Comparison of ENCODE assay signal across 1 cellular context in genomic region chrX:130174937-130175336, GRCh38.
TF ChIP-seq lines count a peak whose summit lies in the region.

No MANE protein-coding gene starts in this region.

TF ChIP-seq in K562, 482 proteins besides CTCF, POLR2A, EP300 and RAD21 (continues in another document):
- TF ChIP-seq SMARCA5 (IDR thresholded peaks at IDR 0.05) (peak; percentile 81; the same call in 1 of the 2 replicates), HIVEP1 (CRISPR knock-in tag; IDR thresholded peaks at IDR 0.05) (no peak), ZNF778 (CRISPR knock-in tag; IDR thresholded peaks at IDR 0.05) (no peak), CREB1 (IDR thresholded peaks at IDR 0.05) (no peak), CREB1 (CRISPR knock-in tag; IDR thresholded peaks at IDR 0.05) (no peak), TAF1 (IDR thresholded peaks at IDR 0.05; ENCODE audit: control insufficient read depth, extremely low read depth, insufficient read depth, low read length, severe bottlenecking) (no peak), BCOR (IDR thresholded peaks at IDR 0.05) (peak; percentile 80; the same call in 1 of the 2 replicates), DIDO1 (tag; IDR thresholded peaks at IDR 0.05; ENCODE audit: low read depth) (no peak), TRIM25 (IDR thresholded peaks at IDR 0.05; ENCODE audit: borderline replicate concordance) (no peak), ZBTB17 (CRISPR knock-in tag; IDR thresholded peaks at IDR 0.05) (no peak), FUS (optimal IDR thresholded peaks at IDR 0.05; ENCODE audit: low read depth, low read length) (no peak), MIER1 (IDR thresholded peaks at IDR 0.05; ENCODE audit: low read depth) (no peak), CBX2 (IDR thresholded peaks at IDR 0.05; ENCODE audit: insufficient read depth, low read length, poor library complexity, severe bottlenecking) (no peak), ZNF707 (CRISPR knock-in tag; conservative IDR thresholded peaks at IDR 0.05) (no peak), RBM25 (IDR thresholded peaks at IDR 0.05; ENCODE audit: low read depth, low read length, severe bottlenecking) (peak; percentile 99), FOXM1 (IDR thresholded peaks at IDR 0.05; ENCODE audit: low read depth) (no peak), FOXM1 (CRISPR knock-in tag; IDR thresholded peaks at IDR 0.05; ENCODE audit: low read depth) (no peak), IRF2 (CRISPR knock-in tag; IDR thresholded peaks at IDR 0.05) (no peak), MTF1 (CRISPR knock-in tag; IDR thresholded peaks at IDR 0.05; ENCODE audit: borderline replicate concordance) (no peak), ZNF717 (CRISPR knock-in tag; IDR thresholded peaks at IDR 0.05) (no peak), STAG1 (CRISPR knock-in tag; IDR thresholded peaks at IDR 0.05; ENCODE audit: borderline replicate concordance) (no peak), TGIF2 (CRISPR knock-in tag; IDR thresholded peaks at IDR 0.05) (no peak), KLF6 (CRISPR knock-in tag; IDR thresholded peaks at IDR 0.05; ENCODE audit: borderline replicate concordance) (no peak), CC2D1A (IDR thresholded peaks at IDR 0.05) (no peak), FOXA3 (CRISPR knock-in tag; conservative IDR thresholded peaks at IDR 0.05 in 1 of 2, IDR thresholded peaks at IDR 0.05 in 1 of 2) (no peak), RCOR1 (IDR thresholded peaks at IDR 0.05; ENCODE audit: borderline replicate concordance in 1 of 2, low read depth in 2 of 2, low read length in 2 of 2) (0 out of 4 replicates have a peak, but pooled peaks of 1 of the 2 experiments have one; percentile 15), GABPB2 (CRISPR knock-in tag; conservative IDR thresholded peaks at IDR 0.05) (no peak), OTX1 (CRISPR knock-in tag; IDR thresholded peaks at IDR 0.05) (no peak), ZNF668 (CRISPR knock-in tag; IDR thresholded peaks at IDR 0.05) (no peak), KDM1A (IDR thresholded peaks at IDR 0.05) (peak in 1 of 2 experiments; percentile 43; a peak in 1 of 4 replicates), ZSCAN32 (CRISPR knock-in tag; IDR thresholded peaks at IDR 0.05) (no peak), ZNF609 (CRISPR knock-in tag; IDR thresholded peaks at IDR 0.05; ENCODE audit: borderline replicate concordance) (no peak), HDAC2 (IDR thresholded peaks at IDR 0.05) (peak; percentile 74; the same call in 1 of the 2 replicates), AFF4 (CRISPR knock-in tag; IDR thresholded peaks at IDR 0.05) (no peak), CHD1 (IDR thresholded peaks at IDR 0.05; ENCODE audit: low read length) (no peak), CXXC5 (CRISPR knock-in tag; IDR thresholded peaks at IDR 0.05) (no peak), ZNF347 (CRISPR knock-in tag; IDR thresholded peaks at IDR 0.05; ENCODE audit: low read depth) (no peak), MNT (conservative IDR thresholded peaks at IDR 0.05) (no peak), ZNF384 (IDR thresholded peaks at IDR 0.05; ENCODE audit: low read depth, low read length) (no peak), NCOA4 (IDR thresholded peaks at IDR 0.05; ENCODE audit: partially characterized antibody) (no peak), FOXP1 (CRISPR knock-in tag; IDR thresholded peaks at IDR 0.05) (no peak), ZNF274 (IDR thresholded peaks at IDR 0.05; ENCODE audit: borderline replicate concordance, low read depth, low read length) (no peak)
- TF ChIP-seq, protein P1, sequence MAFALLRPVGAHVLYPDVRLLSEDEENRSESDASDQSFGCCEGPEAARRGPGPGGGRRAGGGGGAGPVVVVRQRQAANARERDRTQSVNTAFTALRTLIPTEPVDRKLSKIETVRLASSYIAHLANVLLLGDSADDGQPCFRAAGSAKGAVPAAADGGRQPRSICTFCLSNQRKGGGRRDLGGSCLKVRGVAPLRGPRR (CRISPR knock-in tag; IDR thresholded peaks at IDR 0.05): no peak
- TF ChIP-seq, protein P2, sequence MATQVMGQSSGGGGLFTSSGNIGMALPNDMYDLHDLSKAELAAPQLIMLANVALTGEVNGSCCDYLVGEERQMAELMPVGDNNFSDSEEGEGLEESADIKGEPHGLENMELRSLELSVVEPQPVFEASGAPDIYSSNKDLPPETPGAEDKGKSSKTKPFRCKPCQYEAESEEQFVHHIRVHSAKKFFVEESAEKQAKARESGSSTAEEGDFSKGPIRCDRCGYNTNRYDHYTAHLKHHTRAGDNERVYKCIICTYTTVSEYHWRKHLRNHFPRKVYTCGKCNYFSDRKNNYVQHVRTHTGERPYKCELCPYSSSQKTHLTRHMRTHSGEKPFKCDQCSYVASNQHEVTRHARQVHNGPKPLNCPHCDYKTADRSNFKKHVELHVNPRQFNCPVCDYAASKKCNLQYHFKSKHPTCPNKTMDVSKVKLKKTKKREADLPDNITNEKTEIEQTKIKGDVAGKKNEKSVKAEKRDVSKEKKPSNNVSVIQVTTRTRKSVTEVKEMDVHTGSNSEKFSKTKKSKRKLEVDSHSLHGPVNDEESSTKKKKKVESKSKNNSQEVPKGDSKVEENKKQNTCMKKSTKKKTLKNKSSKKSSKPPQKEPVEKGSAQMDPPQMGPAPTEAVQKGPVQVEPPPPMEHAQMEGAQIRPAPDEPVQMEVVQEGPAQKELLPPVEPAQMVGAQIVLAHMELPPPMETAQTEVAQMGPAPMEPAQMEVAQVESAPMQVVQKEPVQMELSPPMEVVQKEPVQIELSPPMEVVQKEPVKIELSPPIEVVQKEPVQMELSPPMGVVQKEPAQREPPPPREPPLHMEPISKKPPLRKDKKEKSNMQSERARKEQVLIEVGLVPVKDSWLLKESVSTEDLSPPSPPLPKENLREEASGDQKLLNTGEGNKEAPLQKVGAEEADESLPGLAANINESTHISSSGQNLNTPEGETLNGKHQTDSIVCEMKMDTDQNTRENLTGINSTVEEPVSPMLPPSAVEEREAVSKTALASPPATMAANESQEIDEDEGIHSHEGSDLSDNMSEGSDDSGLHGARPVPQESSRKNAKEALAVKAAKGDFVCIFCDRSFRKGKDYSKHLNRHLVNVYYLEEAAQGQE (CRISPR knock-in tag; IDR thresholded peaks at IDR 0.05; ENCODE audit: low read depth): no peak
- TF ChIP-seq, protein P3, sequence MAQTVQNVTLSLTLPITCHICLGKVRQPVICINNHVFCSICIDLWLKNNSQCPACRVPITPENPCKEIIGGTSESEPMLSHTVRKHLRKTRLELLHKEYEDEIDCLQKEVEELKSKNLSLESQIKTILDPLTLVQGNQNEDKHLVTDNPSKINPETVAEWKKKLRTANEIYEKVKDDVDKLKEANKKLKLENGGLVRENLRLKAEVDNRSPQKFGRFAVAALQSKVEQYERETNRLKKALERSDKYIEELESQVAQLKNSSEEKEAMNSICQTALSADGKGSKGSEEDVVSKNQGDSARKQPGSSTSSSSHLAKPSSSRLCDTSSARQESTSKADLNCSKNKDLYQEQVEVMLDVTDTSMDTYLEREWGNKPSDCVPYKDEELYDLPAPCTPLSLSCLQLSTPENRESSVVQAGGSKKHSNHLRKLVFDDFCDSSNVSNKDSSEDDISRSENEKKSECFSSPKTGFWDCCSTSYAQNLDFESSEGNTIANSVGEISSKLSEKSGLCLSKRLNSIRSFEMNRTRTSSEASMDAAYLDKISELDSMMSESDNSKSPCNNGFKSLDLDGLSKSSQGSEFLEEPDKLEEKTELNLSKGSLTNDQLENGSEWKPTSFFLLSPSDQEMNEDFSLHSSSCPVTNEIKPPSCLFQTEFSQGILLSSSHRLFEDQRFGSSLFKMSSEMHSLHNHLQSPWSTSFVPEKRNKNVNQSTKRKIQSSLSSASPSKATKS (CRISPR knock-in tag; IDR thresholded peaks at IDR 0.05): no peak
- TF ChIP-seq, protein P4, sequence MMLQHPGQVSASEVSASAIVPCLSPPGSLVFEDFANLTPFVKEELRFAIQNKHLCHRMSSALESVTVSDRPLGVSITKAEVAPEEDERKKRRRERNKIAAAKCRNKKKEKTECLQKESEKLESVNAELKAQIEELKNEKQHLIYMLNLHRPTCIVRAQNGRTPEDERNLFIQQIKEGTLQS (IDR thresholded peaks at IDR 0.05): no peak
- TF ChIP-seq, protein P4 (CRISPR knock-in tag; conservative IDR thresholded peaks at IDR 0.05): no peak
- TF ChIP-seq, protein P5, sequence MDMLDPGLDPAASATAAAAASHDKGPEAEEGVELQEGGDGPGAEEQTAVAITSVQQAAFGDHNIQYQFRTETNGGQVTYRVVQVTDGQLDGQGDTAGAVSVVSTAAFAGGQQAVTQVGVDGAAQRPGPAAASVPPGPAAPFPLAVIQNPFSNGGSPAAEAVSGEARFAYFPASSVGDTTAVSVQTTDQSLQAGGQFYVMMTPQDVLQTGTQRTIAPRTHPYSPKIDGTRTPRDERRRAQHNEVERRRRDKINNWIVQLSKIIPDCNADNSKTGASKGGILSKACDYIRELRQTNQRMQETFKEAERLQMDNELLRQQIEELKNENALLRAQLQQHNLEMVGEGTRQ (CRISPR knock-in tag; IDR thresholded peaks at IDR 0.05): no peak
